14 cellular contexts compared by ENCODE assay signal in genomic region chr17:16282522-16282921, GRCh38.
DNase-seq lines count a peak whose midpoint lies in the region; ATAC-seq and TF ChIP-seq lines count a peak whose summit lies in the region.
"Had no signal": no experiment of that assay in that cellular context is flagged by ENCODE, and none has a peak within 500 bp of the region (broad histone marks: within the 10 kb centered on the region; RNA-seq: fewer than 3 reads in every experiment).

No MANE protein-coding gene starts in this region.

- H2BK120ac ChIP-seq in trophoblast cell (ENCODE audit: insufficient read depth, low read length, poor library complexity), result no peak overlapping the region

- no peak overlapping the region for H2BK5ac ChIP-seq in trophoblast cell (ENCODE audit: low read depth, low read length, poor library complexity)

- peaks cover 8% of the 10 kb centered on the region for H3K79me1 ChIP-seq in trophoblast cell (ENCODE audit: low read length)

- no peak overlapping the region for H2BK12ac ChIP-seq in trophoblast cell (ENCODE audit: low read length)

- peaks cover 2% of the 10 kb centered on the region for H3K9me3 ChIP-seq in trophoblast cell (ENCODE audit: insufficient read depth, low read depth, low read length)

- no peak overlapping the region for H3K23ac ChIP-seq in trophoblast cell (ENCODE audit: low read length)

- intact Hi-C loops in sciatic nerve (cut with DNase I), result no loop called here

- no peak overlapping the region for H2AFZ ChIP-seq in trophoblast cell (ENCODE audit: insufficient read depth, low read length, poor library complexity)
- H2AFZ ChIP-seq: GM23338 had no signal

- H4K91ac ChIP-seq in trophoblast cell (ENCODE audit: low read depth, low read length), result no peak overlapping the region

- peaks cover 0 to 3% of the 10 kb centered on the region in 2 experiments for H3K36me3 ChIP-seq in trophoblast cell (ENCODE audit: control insufficient read depth in 1 of 2, insufficient read depth in 2 of 2, low read length in 2 of 2)

- H3K4ac ChIP-seq in trophoblast cell (ENCODE audit: low read depth, low read length), result no peak overlapping the region

- no peak overlapping the region for H3K27ac ChIP-seq in trophoblast cell (ENCODE audit: low read depth, low read length)

- H3K4me1 ChIP-seq in trophoblast cell (ENCODE audit: control insufficient read depth in 1 of 2, insufficient read depth in 2 of 2, low read length in 2 of 2), result peaks cover 17 to 25% of the 10 kb centered on the region in 2 experiments

- no peak overlapping the region for H4K12ac ChIP-seq in trophoblast cell (ENCODE audit: low read depth, low read length)

- peak; percentile 73 for DNase-seq in GM03348 (ENCODE audit: low spot score)
- DNase-seq in RKO (ENCODE audit: low spot score), result peak; percentile 73
- DNase-seq in epithelial cell of esophagus (ENCODE audit: low read depth), result peak; percentile 81
- DNase-seq in trophoblast cell, result peak; percentile 77 to 86
- no peak for DNase-seq in putamen (ENCODE audit: low spot score)
- DNase-seq in activated CD4-positive, CD25-positive, alpha-beta regulatory T cell (lab: John Stamatoyannopoulos, UW), result no peak
- no peak for DNase-seq in sciatic nerve (ENCODE audit: low spot score)
- DNase-seq in activated CD4-positive, CD25-positive, alpha-beta regulatory T cell treated with anti-CD3 and anti-CD28 coated beads, Interleukin-2, amount 50 U/mL, for 72 hours, result no peak
- DNase-seq: COR-L47; immature natural killer cell; KBM-7; stimulated activated CD4-positive, alpha-beta T cell treated with anti-CD3 and anti-CD28 coated beads, Interleukin-15, amount 100 ng/mL, for 24 hours had no signal

- TF ChIP-seq CTCF in epithelial cell of esophagus (IDR thresholded peaks at IDR 0.05; ENCODE audit: insufficient read depth, low read depth, low read length, missing control alignments), result no peak

- no peaks in the 10 kb centered on the region for H3K79me2 ChIP-seq in trophoblast cell (ENCODE audit: control insufficient read depth, insufficient read depth, low read length, poor library complexity)

- H3K4me3 ChIP-seq in epithelial cell of esophagus (ENCODE audit: low read length), result no peak overlapping the region
- H3K4me3 ChIP-seq in trophoblast cell (ENCODE audit: low read depth, low read length), result no peak overlapping the region
- H3K4me3 ChIP-seq: GM23338 had no signal

- H3K9ac ChIP-seq in trophoblast cell (ENCODE audit: low read length), result no peak overlapping the region

- no peak overlapping the region for H3K14ac ChIP-seq in trophoblast cell (ENCODE audit: low read length)

- H2AK5ac ChIP-seq in trophoblast cell (ENCODE audit: low read length), result no peak overlapping the region

- H3K18ac ChIP-seq in trophoblast cell (ENCODE audit: low read length), result no peak overlapping the region

- no peak overlapping the region for H3K4me2 ChIP-seq in trophoblast cell (ENCODE audit: low read length)
- H3K4me2 ChIP-seq: GM23338 had no signal

- H3K27me3 ChIP-seq in trophoblast cell (ENCODE audit: insufficient read depth, low read length), result no peaks in the 10 kb centered on the region

- no peak for ATAC-seq in sciatic nerve
- ATAC-seq: GM23338; natural killer cell treated with Interleukin-12 subunit alpha and Interleukin-12 subunit beta and Interleukin-15 and Interleukin-18, amount 100 ng/mL, for 72 hours had no signal

- H4K8ac ChIP-seq in trophoblast cell (ENCODE audit: low read depth, low read length), result no peak overlapping the region

Comparison
In these comparisons a context has a peak if more than half of its experiments do, and no peak if none do; other contexts are left out.
1. DNase-seq: peak in GM03348 (single experiment), RKO (single experiment), epithelial cell of esophagus (single experiment) and trophoblast cell (2 of 2); none in putamen (single experiment), activated CD4-positive, CD25-positive, alpha-beta regulatory T cell (0 of 4), sciatic nerve (single experiment) and activated CD4-positive, CD25-positive, alpha-beta regulatory T cell treated with anti-CD3 and anti-CD28 coated beads, Interleukin-2, amount 50 U/mL, for 72 hours (single experiment).